17 cellular contexts compared by ENCODE assay signal in genomic region chr20:5748246-5748645, GRCh38.
"Had no signal": no experiment of that assay in that cellular context is flagged by ENCODE, and none has a peak within 500 bp of the region (broad histone marks: within the 10 kb centered on the region; RNA-seq: fewer than 3 reads in every experiment).

No MANE protein-coding gene starts in this region.

- ATAC-seq: activated naive CD8-positive, alpha-beta T cell treated with anti-CD3 and anti-CD28 coated beads, Interleukin-2, amount 50 U/mL, for 24 hours; sciatic nerve; stimulated activated memory B cell treated with anti-CD40 and anti-IgM and Interleukin-4, amounts not matched to agents 10 μg/mL and 1 μg/mL and 100 μg/mL, for 72 hours; upper lobe of right lung had no signal

- H3K9me3 Mint-ChIP-seq: activated naive CD4-positive, alpha-beta T cell treated with anti-CD3 and anti-CD28 coated beads for 36 hours; dendritic cell treated with granulocyte-macrophage colony-stimulating factor and Interleukin-4, amounts not matched to agents 40 ng/mL and 50 ng/mL, for 4 days; stimulated activated memory B cell treated with anti-CD40 and anti-IgM and Interleukin-4, amounts not matched to agents 10 μg/mL and 1 μg/mL and 100 μg/mL, for 72 hours had no signal

- H3K36me3 ChIP-seq: esophagus muscularis mucosa, neutrophil, upper lobe of right lung had no signal

- H3K27me3 Mint-ChIP-seq: activated naive CD8-positive, alpha-beta T cell treated with anti-CD3 and anti-CD28 coated beads, Interleukin-2, amount 50 U/mL, for 24 hours had no signal

- H3K4me1 ChIP-seq: parathyroid adenoma, upper lobe of right lung had no signal

- H2AFZ ChIP-seq: parathyroid adenoma had no signal

- H3K4me3 ChIP-seq: esophagus muscularis mucosa, testis, upper lobe of right lung had no signal

- H3K27me3 ChIP-seq: esophagus muscularis mucosa, neutrophil, testis, upper lobe of right lung had no signal

- H3K27ac ChIP-seq: esophagus muscularis mucosa, neutrophil, parathyroid adenoma, testis, upper lobe of right lung had no signal

- DNase-seq: activated CD4-positive, alpha-beta T cell treated with anti-CD3 and anti-CD28 coated beads, Interleukin-2, amount 50 U/mL, for 48 hours; activated naive CD4-positive, alpha-beta T cell treated with anti-CD3 and anti-CD28 coated beads for 36 hours; activated naive CD8-positive, alpha-beta T cell treated with anti-CD3 and anti-CD28 coated beads, Interleukin-2, amount 50 U/mL, for 24 hours; activated T-cell treated with anti-CD3 and anti-CD28 coated beads for 4 hours; anterior cingulate cortex; effector CD8-positive, alpha-beta T cell; stimulated activated CD4-positive, alpha-beta T cell treated with anti-CD3 and anti-CD28 coated beads, Interleukin-4, amount 100 ng/mL, for 24 hours; SW 1271; testis; upper lobe of right lung had no signal

- H3K4me3 Mint-ChIP-seq: activated naive CD4-positive, alpha-beta T cell treated with anti-CD3 and anti-CD28 coated beads for 36 hours; activated naive CD8-positive, alpha-beta T cell treated with anti-CD3 and anti-CD28 coated beads, Interleukin-2, amount 50 U/mL, for 24 hours; dendritic cell treated with granulocyte-macrophage colony-stimulating factor and Interleukin-4, amounts not matched to agents 40 ng/mL and 50 ng/mL, for 4 days; stimulated activated memory B cell treated with anti-CD40 and anti-IgM and Interleukin-4, amounts not matched to agents 10 μg/mL and 1 μg/mL and 100 μg/mL, for 72 hours; T-helper 2 cell treated with Interferon-gamma antibody and Interleukin-4, amounts not matched to agents 5 μg/mL and 100 μg/mL, for 36 hours had no signal

- H3K27ac Mint-ChIP-seq: activated naive CD4-positive, alpha-beta T cell treated with anti-CD3 and anti-CD28 coated beads for 36 hours; activated naive CD8-positive, alpha-beta T cell treated with anti-CD3 and anti-CD28 coated beads, Interleukin-2, amount 50 U/mL, for 24 hours; dendritic cell treated with granulocyte-macrophage colony-stimulating factor and Interleukin-4, amounts not matched to agents 40 ng/mL and 50 ng/mL, for 4 days; stimulated activated memory B cell treated with anti-CD40 and anti-IgM and Interleukin-4, amounts not matched to agents 10 μg/mL and 1 μg/mL and 100 μg/mL, for 72 hours; T-helper 2 cell treated with Interferon-gamma antibody and Interleukin-4, amounts not matched to agents 5 μg/mL and 100 μg/mL, for 36 hours had no signal

- H3K9ac ChIP-seq: parathyroid adenoma had no signal

- H3K79me2 ChIP-seq: parathyroid adenoma had no signal

- H3K9me3 ChIP-seq: esophagus muscularis mucosa, neutrophil, testis, upper lobe of right lung had no signal
